ENCODE assay signal across 1 cellular context in the genomic region with DNA sequence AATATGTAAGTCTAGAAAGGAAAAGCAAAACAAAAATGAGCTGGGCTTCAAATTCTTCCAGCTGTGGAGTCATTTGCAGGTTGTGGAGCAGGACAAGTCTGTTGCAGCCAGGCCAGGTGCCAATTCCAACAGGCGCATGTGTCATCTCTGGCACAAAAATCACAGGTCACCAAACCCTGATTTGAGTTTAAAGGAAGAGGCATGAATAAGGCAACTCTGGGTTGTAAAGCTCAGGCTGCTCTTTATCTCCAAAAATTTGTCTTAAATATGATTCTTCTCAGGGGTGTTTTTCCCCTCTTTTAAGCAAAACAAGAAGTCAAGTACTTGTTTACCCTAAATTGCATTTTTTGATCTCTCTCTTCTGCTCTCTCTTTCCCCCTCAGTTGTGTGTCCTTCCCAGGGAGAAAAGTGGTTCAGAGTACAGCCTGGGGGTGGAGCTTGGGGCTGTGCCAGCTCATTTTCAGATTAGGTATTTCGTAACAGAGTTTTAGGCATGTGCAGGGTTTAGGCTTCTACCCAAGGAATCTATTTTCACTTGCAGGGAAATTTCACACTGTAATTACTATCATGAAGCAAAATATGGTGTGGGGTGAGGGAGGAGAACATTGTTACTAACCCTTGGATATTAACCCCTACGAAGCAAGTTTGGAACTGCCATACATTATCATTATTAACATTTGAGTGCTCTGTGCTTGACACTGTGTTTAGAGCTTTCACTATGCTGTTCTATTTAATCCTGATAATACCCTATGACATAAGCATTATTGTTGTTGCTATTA.
TF ChIP-seq lines count a peak whose summit lies in the region.

No MANE protein-coding gene starts in this region.

TF ChIP-seq in HepG2, 621 proteins besides CTCF, POLR2A, EP300 and RAD21 (continued from another document and continues in another):
- TF ChIP-seq ZXDC (CRISPR knock-in tag; IDR thresholded peaks at IDR 0.05): no peak
- no peak for TF ChIP-seq TGIF2 (CRISPR knock-in tag; IDR thresholded peaks at IDR 0.05)
- no peak for TF ChIP-seq ZNF720 (CRISPR knock-in tag; IDR thresholded peaks at IDR 0.05)
- TF ChIP-seq, protein P1, sequence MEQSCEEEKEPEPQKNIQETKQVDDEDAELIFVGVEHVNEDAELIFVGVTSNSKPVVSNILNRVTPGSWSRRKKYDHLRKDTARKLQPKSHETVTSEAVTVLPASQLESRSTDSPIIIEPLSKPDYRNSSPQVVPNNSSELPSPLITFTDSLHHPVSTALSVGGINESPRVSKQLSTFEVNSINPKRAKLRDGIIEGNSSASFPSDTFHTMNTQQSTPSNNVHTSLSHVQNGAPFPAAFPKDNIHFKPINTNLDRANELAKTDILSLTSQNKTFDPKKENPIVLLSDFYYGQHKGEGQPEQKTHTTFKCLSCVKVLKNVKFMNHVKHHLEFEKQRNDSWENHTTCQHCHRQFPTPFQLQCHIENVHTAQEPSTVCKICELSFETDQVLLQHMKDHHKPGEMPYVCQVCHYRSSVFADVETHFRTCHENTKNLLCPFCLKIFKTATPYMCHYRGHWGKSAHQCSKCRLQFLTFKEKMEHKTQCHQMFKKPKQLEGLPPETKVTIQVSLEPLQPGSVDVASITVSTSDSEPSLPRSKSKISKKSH (CRISPR knock-in tag; IDR thresholded peaks at IDR 0.05; ENCODE audit: borderline replicate concordance): no peak
- peak; percentile 81 for TF ChIP-seq IKZF5 (CRISPR knock-in tag; IDR thresholded peaks at IDR 0.05)
- TF ChIP-seq RARG (CRISPR knock-in tag; IDR thresholded peaks at IDR 0.05; ENCODE audit: low read depth): no peak
- TF ChIP-seq ZFX (CRISPR knock-in tag; IDR thresholded peaks at IDR 0.05; ENCODE audit: low read depth): peak; percentile 35; the same call in 1 of the 2 replicates
- no peak for TF ChIP-seq YY1 (IDR thresholded peaks at IDR 0.05; ENCODE audit: insufficient read depth, insufficient replicate concordance, low read depth, low read length)
- no peak for TF ChIP-seq SCMH1 (CRISPR knock-in tag; IDR thresholded peaks at IDR 0.05; ENCODE audit: borderline replicate concordance)
- TF ChIP-seq ZMYM4 (CRISPR knock-in tag; IDR thresholded peaks at IDR 0.05): peak; percentile 50
- TF ChIP-seq TCF12 (IDR thresholded peaks at IDR 0.05): no peak
- TF ChIP-seq TCF12 (CRISPR knock-in tag; IDR thresholded peaks at IDR 0.05): no peak
- no peak for TF ChIP-seq GLI4 (CRISPR knock-in tag; IDR thresholded peaks at IDR 0.05; ENCODE audit: borderline replicate concordance)
- no peak for TF ChIP-seq SATB2 (CRISPR knock-in tag; IDR thresholded peaks at IDR 0.05)
- no peak for TF ChIP-seq HDAC1 (CRISPR knock-in tag; IDR thresholded peaks at IDR 0.05)
- TF ChIP-seq ZBTB2 (CRISPR knock-in tag; IDR thresholded peaks at IDR 0.05; ENCODE audit: low read depth): no peak
- peak in 1 of 2 experiments; percentile 73; a peak in 2 of 4 replicates for TF ChIP-seq KLF16 (CRISPR knock-in tag; IDR thresholded peaks at IDR 0.05)
- no peak for TF ChIP-seq RBM39 (IDR thresholded peaks at IDR 0.05; ENCODE audit: low read depth, low read length, poor library complexity, severe bottlenecking)
- no peak for TF ChIP-seq ZNF841 (CRISPR knock-in tag; IDR thresholded peaks at IDR 0.05; ENCODE audit: borderline replicate concordance)
- peak; percentile 49; the same call in 1 of the 2 replicates for TF ChIP-seq TMF1 (CRISPR knock-in tag; IDR thresholded peaks at IDR 0.05; ENCODE audit: low read depth)
- no peak for TF ChIP-seq FIP1L1 (IDR thresholded peaks at IDR 0.05; ENCODE audit: borderline replicate concordance, insufficient read depth, low read depth, low read length)
- TF ChIP-seq DDIT3 (CRISPR knock-in tag; IDR thresholded peaks at IDR 0.05): no peak
- TF ChIP-seq DR1 (CRISPR knock-in tag; IDR thresholded peaks at IDR 0.05): peak; percentile 9; the same call in 1 of the 2 replicates
- no peak; the same call in 1 of the 2 replicates for TF ChIP-seq RXRA (CRISPR knock-in tag; IDR thresholded peaks at IDR 0.05)
- TF ChIP-seq, protein P2, sequence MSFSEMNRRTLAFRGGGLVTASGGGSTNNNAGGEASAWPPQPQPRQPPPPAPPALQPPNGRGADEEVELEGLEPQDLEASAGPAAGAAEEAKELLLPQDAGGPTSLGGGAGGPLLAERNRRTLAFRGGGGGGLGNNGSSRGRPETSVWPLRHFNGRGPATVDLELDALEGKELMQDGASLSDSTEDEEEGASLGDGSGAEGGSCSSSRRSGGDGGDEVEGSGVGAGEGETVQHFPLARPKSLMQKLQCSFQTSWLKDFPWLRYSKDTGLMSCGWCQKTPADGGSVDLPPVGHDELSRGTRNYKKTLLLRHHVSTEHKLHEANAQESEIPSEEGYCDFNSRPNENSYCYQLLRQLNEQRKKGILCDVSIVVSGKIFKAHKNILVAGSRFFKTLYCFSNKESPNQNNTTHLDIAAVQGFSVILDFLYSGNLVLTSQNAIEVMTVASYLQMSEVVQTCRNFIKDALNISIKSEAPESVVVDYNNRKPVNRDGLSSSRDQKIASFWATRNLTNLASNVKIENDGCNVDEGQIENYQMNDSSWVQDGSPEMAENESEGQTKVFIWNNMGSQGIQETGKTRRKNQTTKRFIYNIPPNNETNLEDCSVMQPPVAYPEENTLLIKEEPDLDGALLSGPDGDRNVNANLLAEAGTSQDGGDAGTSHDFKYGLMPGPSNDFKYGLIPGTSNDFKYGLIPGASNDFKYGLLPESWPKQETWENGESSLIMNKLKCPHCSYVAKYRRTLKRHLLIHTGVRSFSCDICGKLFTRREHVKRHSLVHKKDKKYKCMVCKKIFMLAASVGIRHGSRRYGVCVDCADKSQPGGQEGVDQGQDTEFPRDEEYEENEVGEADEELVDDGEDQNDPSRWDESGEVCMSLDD (CRISPR knock-in tag; IDR thresholded peaks at IDR 0.05; ENCODE audit: borderline replicate concordance): no peak; the same call in 1 of the 2 replicates
- peak; percentile 72 for TF ChIP-seq NCOA2 (CRISPR knock-in tag; IDR thresholded peaks at IDR 0.05)
- no peak for TF ChIP-seq ZNF510 (CRISPR knock-in tag; IDR thresholded peaks at IDR 0.05; ENCODE audit: low read depth)
- no peak for TF ChIP-seq NCOA1 (CRISPR knock-in tag; IDR thresholded peaks at IDR 0.05)
- peak; percentile 32; the same call in 1 of the 2 replicates for TF ChIP-seq AHR (CRISPR knock-in tag; IDR thresholded peaks at IDR 0.05)
- no peak for TF ChIP-seq ZNF335 (CRISPR knock-in tag; IDR thresholded peaks at IDR 0.05)
- no peak for TF ChIP-seq ZNF567 (CRISPR knock-in tag; IDR thresholded peaks at IDR 0.05; ENCODE audit: borderline replicate concordance)
- no peak for TF ChIP-seq ZNF775 (CRISPR knock-in tag; IDR thresholded peaks at IDR 0.05; ENCODE audit: borderline replicate concordance)
- no peak for TF ChIP-seq ZNF451 (CRISPR knock-in tag; IDR thresholded peaks at IDR 0.05)
- TF ChIP-seq ZBTB7B (CRISPR knock-in tag; IDR thresholded peaks at IDR 0.05): peak; percentile 40; the same call in 1 of the 2 replicates
- peak; percentile 50; the same call in 1 of the 2 replicates for TF ChIP-seq ZNF616 (CRISPR knock-in tag; IDR thresholded peaks at IDR 0.05; ENCODE audit: low read depth)
- TF ChIP-seq SP140L (CRISPR knock-in tag; IDR thresholded peaks at IDR 0.05; ENCODE audit: borderline replicate concordance): 0 out of 2 replicates have a peak, but pooled peaks have one; percentile 73
- no peak for TF ChIP-seq TBP (CRISPR knock-in tag; IDR thresholded peaks at IDR 0.05)
- TF ChIP-seq KDM6A (CRISPR knock-in tag; IDR thresholded peaks at IDR 0.05; ENCODE audit: low read depth): peak; percentile 84; the same call in 1 of the 2 replicates
- no peak for TF ChIP-seq ZBTB40 (IDR thresholded peaks at IDR 0.05)
- no peak for TF ChIP-seq ZBTB40 (CRISPR knock-in tag; IDR thresholded peaks at IDR 0.05)
